ENCODE assay signal across 1 cellular context in the genomic region with DNA sequence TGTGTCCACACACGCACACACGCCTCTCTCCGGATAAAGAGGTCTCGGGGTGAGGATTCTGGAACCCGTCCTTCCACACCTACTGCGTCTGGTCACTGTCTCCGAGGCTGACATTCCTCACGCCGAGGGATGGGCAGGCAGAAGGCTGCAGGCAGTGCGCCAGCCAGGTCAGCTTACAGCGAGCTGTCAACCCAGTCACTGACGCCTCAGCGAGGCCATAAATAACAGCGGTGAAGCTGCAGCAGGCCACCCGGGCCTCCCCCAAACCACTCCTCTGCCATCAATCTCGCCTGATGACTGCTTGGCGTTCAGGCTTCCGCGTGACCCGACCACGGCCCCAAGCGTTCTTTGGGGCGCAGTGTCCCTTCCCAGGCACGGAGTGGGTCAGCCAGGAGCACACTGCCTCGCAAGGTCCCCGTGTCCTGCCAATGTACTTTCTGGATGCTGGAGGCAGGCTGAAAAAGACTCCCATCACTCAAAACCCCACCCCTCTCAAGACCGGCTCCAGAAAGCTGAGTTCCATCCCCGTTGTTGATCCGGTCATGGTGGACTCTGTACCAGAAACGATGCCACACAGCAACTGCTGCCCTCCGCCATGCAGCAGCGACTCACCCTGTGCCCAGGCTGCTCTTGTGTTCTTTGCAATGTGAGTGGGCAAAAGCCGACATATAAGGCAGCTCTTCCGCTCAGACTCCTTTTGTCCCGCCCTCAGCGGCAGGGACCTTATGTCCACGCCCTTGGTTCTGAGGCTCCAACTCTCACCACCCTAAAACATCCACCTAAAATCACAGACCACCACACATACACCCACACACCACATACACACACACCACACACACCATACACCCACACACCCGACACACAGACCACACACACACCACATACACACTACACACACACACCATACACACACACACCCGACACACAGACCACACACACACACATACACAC.
TF ChIP-seq lines count a peak whose summit lies in the region.

No MANE protein-coding gene starts in this region.

TF ChIP-seq in HepG2, 621 proteins besides CTCF, POLR2A, EP300 and RAD21 (continued from another document):
- TF ChIP-seq, protein P1, sequence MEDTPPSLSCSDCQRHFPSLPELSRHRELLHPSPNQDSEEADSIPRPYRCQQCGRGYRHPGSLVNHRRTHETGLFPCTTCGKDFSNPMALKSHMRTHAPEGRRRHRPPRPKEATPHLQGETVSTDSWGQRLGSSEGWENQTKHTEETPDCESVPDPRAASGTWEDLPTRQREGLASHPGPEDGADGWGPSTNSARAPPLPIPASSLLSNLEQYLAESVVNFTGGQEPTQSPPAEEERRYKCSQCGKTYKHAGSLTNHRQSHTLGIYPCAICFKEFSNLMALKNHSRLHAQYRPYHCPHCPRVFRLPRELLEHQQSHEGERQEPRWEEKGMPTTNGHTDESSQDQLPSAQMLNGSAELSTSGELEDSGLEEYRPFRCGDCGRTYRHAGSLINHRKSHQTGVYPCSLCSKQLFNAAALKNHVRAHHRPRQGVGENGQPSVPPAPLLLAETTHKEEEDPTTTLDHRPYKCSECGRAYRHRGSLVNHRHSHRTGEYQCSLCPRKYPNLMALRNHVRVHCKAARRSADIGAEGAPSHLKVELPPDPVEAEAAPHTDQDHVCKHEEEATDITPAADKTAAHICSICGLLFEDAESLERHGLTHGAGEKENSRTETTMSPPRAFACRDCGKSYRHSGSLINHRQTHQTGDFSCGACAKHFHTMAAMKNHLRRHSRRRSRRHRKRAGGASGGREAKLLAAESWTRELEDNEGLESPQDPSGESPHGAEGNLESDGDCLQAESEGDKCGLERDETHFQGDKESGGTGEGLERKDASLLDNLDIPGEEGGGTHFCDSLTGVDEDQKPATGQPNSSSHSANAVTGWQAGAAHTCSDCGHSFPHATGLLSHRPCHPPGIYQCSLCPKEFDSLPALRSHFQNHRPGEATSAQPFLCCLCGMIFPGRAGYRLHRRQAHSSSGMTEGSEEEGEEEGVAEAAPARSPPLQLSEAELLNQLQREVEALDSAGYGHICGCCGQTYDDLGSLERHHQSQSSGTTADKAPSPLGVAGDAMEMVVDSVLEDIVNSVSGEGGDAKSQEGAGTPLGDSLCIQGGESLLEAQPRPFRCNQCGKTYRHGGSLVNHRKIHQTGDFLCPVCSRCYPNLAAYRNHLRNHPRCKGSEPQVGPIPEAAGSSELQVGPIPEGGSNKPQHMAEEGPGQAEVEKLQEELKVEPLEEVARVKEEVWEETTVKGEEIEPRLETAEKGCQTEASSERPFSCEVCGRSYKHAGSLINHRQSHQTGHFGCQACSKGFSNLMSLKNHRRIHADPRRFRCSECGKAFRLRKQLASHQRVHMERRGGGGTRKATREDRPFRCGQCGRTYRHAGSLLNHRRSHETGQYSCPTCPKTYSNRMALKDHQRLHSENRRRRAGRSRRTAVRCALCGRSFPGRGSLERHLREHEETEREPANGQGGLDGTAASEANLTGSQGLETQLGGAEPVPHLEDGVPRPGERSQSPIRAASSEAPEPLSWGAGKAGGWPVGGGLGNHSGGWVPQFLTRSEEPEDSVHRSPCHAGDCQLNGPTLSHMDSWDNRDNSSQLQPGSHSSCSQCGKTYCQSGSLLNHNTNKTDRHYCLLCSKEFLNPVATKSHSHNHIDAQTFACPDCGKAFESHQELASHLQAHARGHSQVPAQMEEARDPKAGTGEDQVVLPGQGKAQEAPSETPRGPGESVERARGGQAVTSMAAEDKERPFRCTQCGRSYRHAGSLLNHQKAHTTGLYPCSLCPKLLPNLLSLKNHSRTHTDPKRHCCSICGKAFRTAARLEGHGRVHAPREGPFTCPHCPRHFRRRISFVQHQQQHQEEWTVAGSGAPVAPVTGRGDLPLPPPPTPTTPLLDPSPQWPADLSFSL (CRISPR knock-in tag; IDR thresholded peaks at IDR 0.05) = peak; percentile 99; the same call in 1 of the 2 replicates
- TF ChIP-seq ZNF331 (CRISPR knock-in tag; IDR thresholded peaks at IDR 0.05) (no peak), ZNF883 (CRISPR knock-in tag; IDR thresholded peaks at IDR 0.05; ENCODE audit: not compliant biosample characterization) (peak; percentile 28), PAWR (CRISPR knock-in tag; IDR thresholded peaks at IDR 0.05; ENCODE audit: borderline replicate concordance) (no peak), SRF (IDR thresholded peaks at IDR 0.05; ENCODE audit: low read depth, low read length) (peak; percentile 90), FOXA3 (CRISPR knock-in tag; IDR thresholded peaks at IDR 0.05) (0 out of 2 replicates have a peak, but pooled peaks have one; percentile 4), GATAD2A (CRISPR knock-in tag; IDR thresholded peaks at IDR 0.05) (peak; percentile 32; the same call in 1 of the 2 replicates), KLF16 (CRISPR knock-in tag; IDR thresholded peaks at IDR 0.05) (no peak), THAP11 (CRISPR knock-in tag; IDR thresholded peaks at IDR 0.05) (no peak), HNRNPL (IDR thresholded peaks at IDR 0.05; ENCODE audit: low read depth, low read length) (peak; percentile 87; the same call in 1 of the 2 replicates), YY1 (IDR thresholded peaks at IDR 0.05; ENCODE audit: insufficient read depth, insufficient replicate concordance, low read depth, low read length) (peak; percentile 13), TCF7L2 (IDR thresholded peaks at IDR 0.05; ENCODE audit: low read depth, low read length) (no peak), NRL (CRISPR knock-in tag; IDR thresholded peaks at IDR 0.05; ENCODE audit: borderline replicate concordance) (peak; percentile 39; the same call in 1 of the 2 replicates), ZNF30 (CRISPR knock-in tag; IDR thresholded peaks at IDR 0.05) (0 out of 2 replicates have a peak, but pooled peaks have one; percentile 22), SAP130 (CRISPR knock-in tag; IDR thresholded peaks at IDR 0.05; ENCODE audit: low read depth) (no peak), ZNF598 (CRISPR knock-in tag; IDR thresholded peaks at IDR 0.05; ENCODE audit: borderline replicate concordance) (no peak), XBP1 (CRISPR knock-in tag; IDR thresholded peaks at IDR 0.05) (no peak), GABPB1 (CRISPR knock-in tag; IDR thresholded peaks at IDR 0.05) (0 out of 2 replicates have a peak, but pooled peaks have one; percentile 32), CBFB (CRISPR knock-in tag; IDR thresholded peaks at IDR 0.05) (peak; percentile 35; the same call in 1 of the 2 replicates), MED1 (CRISPR knock-in tag; IDR thresholded peaks at IDR 0.05) (no peak), ZMYM2 (CRISPR knock-in tag; IDR thresholded peaks at IDR 0.05) (0 out of 2 replicates have a peak, but pooled peaks have one; percentile 18), ZNF891 (CRISPR knock-in tag; IDR thresholded peaks at IDR 0.05) (peak; percentile 60; the same call in 1 of the 2 replicates), HNF4A (CRISPR knock-in tag; IDR thresholded peaks at IDR 0.05) (peak; percentile 12; the same call in 1 of the 2 replicates), FOXA1 (IDR thresholded peaks at IDR 0.05) (no peak), FOXA1 (CRISPR knock-in tag; IDR thresholded peaks at IDR 0.05) (peak; percentile 10; the same call in 1 of the 2 replicates)
- TF ChIP-seq, protein P2, sequence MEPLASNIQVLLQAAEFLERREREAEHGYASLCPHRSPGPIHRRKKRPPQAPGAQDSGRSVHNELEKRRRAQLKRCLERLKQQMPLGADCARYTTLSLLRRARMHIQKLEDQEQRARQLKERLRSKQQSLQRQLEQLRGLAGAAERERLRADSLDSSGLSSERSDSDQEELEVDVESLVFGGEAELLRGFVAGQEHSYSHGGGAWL (CRISPR knock-in tag; IDR thresholded peaks at IDR 0.05) = 0 out of 2 replicates have a peak, but pooled peaks have one; percentile 44
- TF ChIP-seq, protein P3, sequence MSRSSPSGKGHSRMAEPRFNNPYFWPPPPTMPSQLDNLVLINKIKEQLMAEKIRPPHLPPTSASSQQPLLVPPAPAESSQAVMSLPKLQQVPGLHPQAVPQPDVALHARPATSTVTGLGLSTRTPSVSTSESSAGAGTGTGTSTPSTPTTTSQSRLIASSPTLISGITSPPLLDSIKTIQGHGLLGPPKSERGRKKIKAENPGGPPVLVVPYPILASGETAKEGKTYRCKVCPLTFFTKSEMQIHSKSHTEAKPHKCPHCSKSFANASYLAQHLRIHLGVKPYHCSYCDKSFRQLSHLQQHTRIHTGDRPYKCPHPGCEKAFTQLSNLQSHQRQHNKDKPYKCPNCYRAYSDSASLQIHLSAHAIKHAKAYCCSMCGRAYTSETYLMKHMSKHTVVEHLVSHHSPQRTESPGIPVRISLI (CRISPR knock-in tag; IDR thresholded peaks at IDR 0.05; ENCODE audit: borderline replicate concordance) = 0 out of 2 replicates have a peak, but pooled peaks have one; percentile 18
- TF ChIP-seq, protein P4, sequence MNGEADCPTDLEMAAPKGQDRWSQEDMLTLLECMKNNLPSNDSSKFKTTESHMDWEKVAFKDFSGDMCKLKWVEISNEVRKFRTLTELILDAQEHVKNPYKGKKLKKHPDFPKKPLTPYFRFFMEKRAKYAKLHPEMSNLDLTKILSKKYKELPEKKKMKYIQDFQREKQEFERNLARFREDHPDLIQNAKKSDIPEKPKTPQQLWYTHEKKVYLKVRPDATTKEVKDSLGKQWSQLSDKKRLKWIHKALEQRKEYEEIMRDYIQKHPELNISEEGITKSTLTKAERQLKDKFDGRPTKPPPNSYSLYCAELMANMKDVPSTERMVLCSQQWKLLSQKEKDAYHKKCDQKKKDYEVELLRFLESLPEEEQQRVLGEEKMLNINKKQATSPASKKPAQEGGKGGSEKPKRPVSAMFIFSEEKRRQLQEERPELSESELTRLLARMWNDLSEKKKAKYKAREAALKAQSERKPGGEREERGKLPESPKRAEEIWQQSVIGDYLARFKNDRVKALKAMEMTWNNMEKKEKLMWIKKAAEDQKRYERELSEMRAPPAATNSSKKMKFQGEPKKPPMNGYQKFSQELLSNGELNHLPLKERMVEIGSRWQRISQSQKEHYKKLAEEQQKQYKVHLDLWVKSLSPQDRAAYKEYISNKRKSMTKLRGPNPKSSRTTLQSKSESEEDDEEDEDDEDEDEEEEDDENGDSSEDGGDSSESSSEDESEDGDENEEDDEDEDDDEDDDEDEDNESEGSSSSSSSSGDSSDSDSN (CRISPR knock-in tag; IDR thresholded peaks at IDR 0.05) = peak; percentile 49; the same call in 1 of the 2 replicates
- TF ChIP-seq, protein P5, sequence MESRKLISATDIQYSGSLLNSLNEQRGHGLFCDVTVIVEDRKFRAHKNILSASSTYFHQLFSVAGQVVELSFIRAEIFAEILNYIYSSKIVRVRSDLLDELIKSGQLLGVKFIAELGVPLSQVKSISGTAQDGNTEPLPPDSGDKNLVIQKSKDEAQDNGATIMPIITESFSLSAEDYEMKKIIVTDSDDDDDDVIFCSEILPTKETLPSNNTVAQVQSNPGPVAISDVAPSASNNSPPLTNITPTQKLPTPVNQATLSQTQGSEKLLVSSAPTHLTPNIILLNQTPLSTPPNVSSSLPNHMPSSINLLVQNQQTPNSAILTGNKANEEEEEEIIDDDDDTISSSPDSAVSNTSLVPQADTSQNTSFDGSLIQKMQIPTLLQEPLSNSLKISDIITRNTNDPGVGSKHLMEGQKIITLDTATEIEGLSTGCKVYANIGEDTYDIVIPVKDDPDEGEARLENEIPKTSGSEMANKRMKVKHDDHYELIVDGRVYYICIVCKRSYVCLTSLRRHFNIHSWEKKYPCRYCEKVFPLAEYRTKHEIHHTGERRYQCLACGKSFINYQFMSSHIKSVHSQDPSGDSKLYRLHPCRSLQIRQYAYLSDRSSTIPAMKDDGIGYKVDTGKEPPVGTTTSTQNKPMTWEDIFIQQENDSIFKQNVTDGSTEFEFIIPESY (CRISPR knock-in tag; IDR thresholded peaks at IDR 0.05) = peak; percentile 57; the same call in 1 of the 2 replicates
- TF ChIP-seq, protein P6, sequence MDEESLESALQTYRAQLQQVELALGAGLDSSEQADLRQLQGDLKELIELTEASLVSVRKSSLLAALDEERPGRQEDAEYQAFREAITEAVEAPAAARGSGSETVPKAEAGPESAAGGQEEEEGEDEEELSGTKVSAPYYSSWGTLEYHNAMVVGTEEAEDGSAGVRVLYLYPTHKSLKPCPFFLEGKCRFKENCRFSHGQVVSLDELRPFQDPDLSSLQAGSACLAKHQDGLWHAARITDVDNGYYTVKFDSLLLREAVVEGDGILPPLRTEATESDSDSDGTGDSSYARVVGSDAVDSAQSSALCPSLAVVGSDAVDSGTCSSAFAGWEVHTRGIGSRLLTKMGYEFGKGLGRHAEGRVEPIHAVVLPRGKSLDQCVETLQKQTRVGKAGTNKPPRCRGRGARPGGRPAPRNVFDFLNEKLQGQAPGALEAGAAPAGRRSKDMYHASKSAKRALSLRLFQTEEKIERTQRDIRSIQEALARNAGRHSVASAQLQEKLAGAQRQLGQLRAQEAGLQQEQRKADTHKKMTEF (CRISPR knock-in tag; IDR thresholded peaks at IDR 0.05) = 0 out of 2 replicates have a peak, but pooled peaks have one; percentile 31
- TF ChIP-seq, protein P7, sequence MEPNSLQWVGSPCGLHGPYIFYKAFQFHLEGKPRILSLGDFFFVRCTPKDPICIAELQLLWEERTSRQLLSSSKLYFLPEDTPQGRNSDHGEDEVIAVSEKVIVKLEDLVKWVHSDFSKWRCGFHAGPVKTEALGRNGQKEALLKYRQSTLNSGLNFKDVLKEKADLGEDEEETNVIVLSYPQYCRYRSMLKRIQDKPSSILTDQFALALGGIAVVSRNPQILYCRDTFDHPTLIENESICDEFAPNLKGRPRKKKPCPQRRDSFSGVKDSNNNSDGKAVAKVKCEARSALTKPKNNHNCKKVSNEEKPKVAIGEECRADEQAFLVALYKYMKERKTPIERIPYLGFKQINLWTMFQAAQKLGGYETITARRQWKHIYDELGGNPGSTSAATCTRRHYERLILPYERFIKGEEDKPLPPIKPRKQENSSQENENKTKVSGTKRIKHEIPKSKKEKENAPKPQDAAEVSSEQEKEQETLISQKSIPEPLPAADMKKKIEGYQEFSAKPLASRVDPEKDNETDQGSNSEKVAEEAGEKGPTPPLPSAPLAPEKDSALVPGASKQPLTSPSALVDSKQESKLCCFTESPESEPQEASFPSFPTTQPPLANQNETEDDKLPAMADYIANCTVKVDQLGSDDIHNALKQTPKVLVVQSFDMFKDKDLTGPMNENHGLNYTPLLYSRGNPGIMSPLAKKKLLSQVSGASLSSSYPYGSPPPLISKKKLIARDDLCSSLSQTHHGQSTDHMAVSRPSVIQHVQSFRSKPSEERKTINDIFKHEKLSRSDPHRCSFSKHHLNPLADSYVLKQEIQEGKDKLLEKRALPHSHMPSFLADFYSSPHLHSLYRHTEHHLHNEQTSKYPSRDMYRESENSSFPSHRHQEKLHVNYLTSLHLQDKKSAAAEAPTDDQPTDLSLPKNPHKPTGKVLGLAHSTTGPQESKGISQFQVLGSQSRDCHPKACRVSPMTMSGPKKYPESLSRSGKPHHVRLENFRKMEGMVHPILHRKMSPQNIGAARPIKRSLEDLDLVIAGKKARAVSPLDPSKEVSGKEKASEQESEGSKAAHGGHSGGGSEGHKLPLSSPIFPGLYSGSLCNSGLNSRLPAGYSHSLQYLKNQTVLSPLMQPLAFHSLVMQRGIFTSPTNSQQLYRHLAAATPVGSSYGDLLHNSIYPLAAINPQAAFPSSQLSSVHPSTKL (CRISPR knock-in tag; IDR thresholded peaks at IDR 0.05) = no peak; the same call in 1 of the 2 replicates
- TF ChIP-seq, protein P8, sequence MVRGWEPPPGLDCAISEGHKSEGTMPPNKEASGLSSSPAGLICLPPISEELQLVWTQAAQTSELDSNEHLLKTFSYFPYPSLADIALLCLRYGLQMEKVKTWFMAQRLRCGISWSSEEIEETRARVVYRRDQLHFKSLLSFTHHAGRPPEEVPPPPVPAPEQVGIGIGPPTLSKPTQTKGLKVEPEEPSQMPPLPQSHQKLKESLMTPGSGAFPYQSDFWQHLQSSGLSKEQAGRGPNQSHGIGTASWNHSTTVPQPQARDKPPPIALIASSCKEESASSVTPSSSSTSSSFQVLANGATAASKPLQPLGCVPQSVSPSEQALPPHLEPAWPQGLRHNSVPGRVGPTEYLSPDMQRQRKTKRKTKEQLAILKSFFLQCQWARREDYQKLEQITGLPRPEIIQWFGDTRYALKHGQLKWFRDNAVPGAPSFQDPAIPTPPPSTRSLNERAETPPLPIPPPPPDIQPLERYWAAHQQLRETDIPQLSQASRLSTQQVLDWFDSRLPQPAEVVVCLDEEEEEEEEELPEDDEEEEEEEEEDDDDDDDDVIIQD (CRISPR knock-in tag; IDR thresholded peaks at IDR 0.05; ENCODE audit: low read depth) = no peak
